ENCODE assay signal across 10 cellular contexts in the genomic region with DNA sequence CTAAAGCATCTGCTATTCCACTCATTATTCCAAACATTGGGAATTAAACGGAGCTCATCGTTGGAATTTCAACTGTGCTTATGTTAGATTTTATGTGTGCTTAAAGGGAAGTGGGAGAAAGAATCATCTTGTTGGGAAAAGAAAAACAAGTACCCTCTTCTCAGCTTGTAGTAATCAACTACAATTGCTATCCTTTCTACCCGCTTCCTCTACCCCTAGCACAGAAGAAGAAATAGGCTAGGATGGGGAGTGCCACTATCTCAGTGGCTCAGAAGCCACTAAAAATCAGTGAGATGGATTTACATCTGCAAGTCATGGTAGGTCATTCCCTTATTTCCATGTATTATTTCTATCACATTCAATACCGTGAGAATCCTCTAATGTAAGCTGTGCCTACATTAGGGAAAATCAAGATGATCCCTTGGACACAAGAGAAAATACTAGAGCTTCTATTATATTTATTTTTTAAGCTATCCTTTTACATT.
A peak's percentile ranks its signal among the peaks of the same experiment; 100 is the strongest.
DNase-seq lines count a peak whose midpoint lies in the region; ATAC-seq, FAIRE-seq and TF ChIP-seq lines count a peak whose summit lies in the region.
"Had no signal": no experiment of that assay in that cellular context is flagged by ENCODE, and none has a peak within 500 bp of the region (broad histone marks: within the 10 kb centered on the region; RNA-seq: fewer than 3 reads in every experiment).

No MANE protein-coding gene starts in this region.

- TF ChIP-seq CTCF in GM12865 (IDR thresholded peaks at IDR 0.05; ENCODE audit: insufficient read depth, low read depth, low read length, missing control alignments) (no peak), lower lobe of right lung (IDR thresholded peaks at IDR 0.05) (no peak), glutamatergic neuron (IDR thresholded peaks at IDR 0.05; ENCODE audit: partially characterized antibody, unreplicated experiment) (no peak)

- peak overlapping the region; percentile 91 for H3K4me3 ChIP-seq in CD4-positive, CD25-positive, alpha-beta regulatory T cell (ENCODE audit: low read depth, low read length)
- H3K4me3 ChIP-seq in GM12865 (ENCODE audit: low read depth, low read length) (peak overlapping the region; percentile 0; the same call in 1 of the 2 replicates), lower lobe of right lung (no peak overlapping the region)
- H3K4me3 ChIP-seq: coronary artery had no signal

- no peak for FAIRE-seq in GM19239 (lab: Jason Lieb, UNC)

- POLR2A ChIA-PET in T-cell (lab: Charles Lee): interaction anchor here (0.5 to 6.0 kb wide), 24 partner anchors 10 to 905 kb away, joined by 3 to 72 read pairs (median 4); a partner anchor contains a TSS

- ATAC-seq in CD4-positive, CD25-positive, alpha-beta regulatory T cell (ENCODE audit: low read depth in 2 of 2): no peak
- ATAC-seq in T-cell (replicated peaks in 1 of 4) (no peak), lower lobe of right lung (no peak), GM18861 (IDR thresholded peaks at IDR 0.05; ENCODE audit: unreplicated experiment) (no peak)

- H3K27ac ChIP-seq in CD4-positive, CD25-positive, alpha-beta regulatory T cell (ENCODE audit: insufficient read depth, low read length, poor library complexity, severe bottlenecking): peak overlapping the region; percentile 90
- H3K27ac ChIP-seq in lower lobe of right lung: peak overlapping the region; percentile 58

- intact Hi-C loops in lower lobe of right lung (cut with DNase I): no loop called here

- no peaks in the 10 kb centered on the region for H3K36me3 Mint-ChIP-seq in CD4-positive, CD25-positive, alpha-beta regulatory T cell
- H3K36me3 Mint-ChIP-seq in T-cell (no peaks in the 10 kb centered on the region), glutamatergic neuron (ENCODE audit: unreplicated experiment) (no peaks in the 10 kb centered on the region)

- peaks cover 12 to 73% (median 43%) of the 10 kb centered on the region in 4 donors for H3K4me1 Mint-ChIP-seq in CD4-positive, CD25-positive, alpha-beta regulatory T cell
- H3K4me1 Mint-ChIP-seq in T-cell (peaks cover 61 to 84% (median 73%) of the 10 kb centered on the region in 3 donors), glutamatergic neuron (ENCODE audit: low read depth, unreplicated experiment) (peaks cover 6% of the 10 kb centered on the region)

- peak overlapping the region; percentile 92 to 97 (median 92) for H3K27ac Mint-ChIP-seq in CD4-positive, CD25-positive, alpha-beta regulatory T cell
- peak overlapping the region; percentile 95 to 99 for H3K27ac Mint-ChIP-seq in T-cell
- no peak overlapping the region for H3K27ac Mint-ChIP-seq in glutamatergic neuron (ENCODE audit: unreplicated experiment)

- CTCF ChIA-PET in T-cell (lab: Charles Lee): interaction anchor here (0.7 to 1.9 kb wide), 13 partner anchors 8 to 265 kb away, joined by 3 to 6 read pairs (median 3); no protein-coding TSS in a partner anchor

- no peaks in the 10 kb centered on the region for H3K36me3 ChIP-seq in CD4-positive, CD25-positive, alpha-beta regulatory T cell (ENCODE audit: control insufficient read depth, insufficient read depth, low read length)
- H3K36me3 ChIP-seq in lower lobe of right lung: no peaks in the 10 kb centered on the region

- no peaks in the 10 kb centered on the region for H3K27me3 Mint-ChIP-seq in CD4-positive, CD25-positive, alpha-beta regulatory T cell
- H3K27me3 Mint-ChIP-seq in T-cell (no peaks in the 10 kb centered on the region), glutamatergic neuron (ENCODE audit: unreplicated experiment) (peaks cover 2% of the 10 kb centered on the region)

- peak overlapping the region; percentile 75 to 91 (median 87) for H3K4me3 Mint-ChIP-seq in CD4-positive, CD25-positive, alpha-beta regulatory T cell
- H3K4me3 Mint-ChIP-seq in T-cell: peak overlapping the region; percentile 78 to 86 (median 80)
- H3K4me3 Mint-ChIP-seq in glutamatergic neuron (ENCODE audit: unreplicated experiment): no peak overlapping the region

- no peaks in the 10 kb centered on the region for H3K9me3 ChIP-seq in CD4-positive, CD25-positive, alpha-beta regulatory T cell (ENCODE audit: control insufficient read depth in 2 of 2, low read length in 2 of 2)
- no peaks in the 10 kb centered on the region for H3K9me3 ChIP-seq in lower lobe of right lung
- H3K9me3 ChIP-seq: Caco-2 had no signal

- peak in 1 of 3 donors; percentile 31 for DNase-seq in CD4-positive, CD25-positive, alpha-beta regulatory T cell
- DNase-seq in GM12865 (ENCODE audit: low read depth) (no peak), T-cell (no peak), lower lobe of right lung (no peak), GM19239 (ENCODE audit: insufficient read length, low spot score) (no peak), glutamatergic neuron (no peak), middle frontal gyrus (ENCODE audit: extremely low spot score, low spot score) (no peak)
- DNase-seq: Caco-2 had no signal

- peaks cover 68% of the 10 kb centered on the region for H3K4me1 ChIP-seq in CD4-positive, CD25-positive, alpha-beta regulatory T cell (ENCODE audit: control insufficient read depth, insufficient read depth, low read length, poor library complexity, severe bottlenecking)
- peaks cover 41% of the 10 kb centered on the region for H3K4me1 ChIP-seq in lower lobe of right lung

- peaks cover 0 to 1% (median 0%) of the 10 kb centered on the region in 7 donors for H3K9me3 Mint-ChIP-seq in CD4-positive, CD25-positive, alpha-beta regulatory T cell
- no peaks in the 10 kb centered on the region for H3K9me3 Mint-ChIP-seq in T-cell
- no peaks in the 10 kb centered on the region for H3K9me3 Mint-ChIP-seq in glutamatergic neuron (ENCODE audit: unreplicated experiment)

- no peaks in the 10 kb centered on the region for H3K27me3 ChIP-seq in CD4-positive, CD25-positive, alpha-beta regulatory T cell (ENCODE audit: control insufficient read depth, insufficient read depth, low read length)
- H3K27me3 ChIP-seq in lower lobe of right lung (ENCODE audit: low read depth): no peaks in the 10 kb centered on the region
